Comparison of ENCODE assay signal across 13 cellular contexts in the genomic region with DNA sequence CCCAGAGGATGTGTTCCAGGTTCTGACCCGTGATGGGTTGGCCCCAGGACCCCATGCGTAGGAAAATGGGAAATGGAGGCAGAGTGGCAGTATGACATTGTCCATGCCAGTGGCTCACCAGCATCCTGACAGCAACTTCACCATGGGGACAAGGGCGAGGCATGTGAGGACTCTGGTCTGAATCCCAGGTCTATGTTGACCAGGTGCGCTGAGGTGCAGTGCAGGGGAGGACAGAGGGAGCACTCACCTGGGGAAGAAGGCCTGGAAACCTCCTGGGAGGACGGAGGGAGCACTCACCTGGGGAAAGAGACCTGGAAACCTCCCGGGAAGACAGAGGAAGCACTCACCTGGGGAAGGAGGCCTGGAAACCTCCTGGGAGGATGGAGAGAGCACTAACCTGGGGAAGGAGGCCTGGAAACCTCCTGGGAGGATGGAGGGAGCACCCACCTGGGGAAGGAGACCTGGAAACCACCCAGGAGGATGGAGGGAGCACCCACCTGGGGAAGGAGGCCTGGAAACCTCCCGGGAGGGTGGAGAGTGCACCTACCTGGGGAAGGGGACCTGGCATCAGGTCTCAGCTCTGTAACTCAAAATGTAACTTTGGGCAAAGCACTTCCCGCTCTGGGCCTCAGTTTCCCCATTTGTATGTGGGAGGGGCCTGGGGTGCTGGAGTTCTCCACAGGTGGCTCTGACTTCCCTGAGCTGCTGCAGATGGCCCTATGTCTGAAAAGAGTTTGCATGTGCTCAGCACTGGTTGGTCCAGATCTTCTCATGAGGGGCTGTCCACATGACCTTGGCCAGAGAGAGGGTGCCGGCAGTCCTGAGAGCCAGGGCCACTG. TPM values are rescaled to one million over a fixed set of nuclear protein-coding genes. Genes with fewer than 3 reads are reported as not detected.
DNase-seq lines count a peak whose midpoint lies in the region; ATAC-seq, FAIRE-seq and TF ChIP-seq lines count a peak whose summit lies in the region.
"Had no signal": no experiment of that assay in that cellular context is flagged by ENCODE, and none has a peak within 500 bp of the region (broad histone marks: within the 10 kb centered on the region; RNA-seq: fewer than 3 reads in every experiment).

No MANE protein-coding gene starts in this region.

- TF ChIP-seq CTCF in heart left ventricle (IDR thresholded peaks at IDR 0.05) (no peak), GM12878 (IDR thresholded peaks at IDR 0.05 in 2 of 3, conservative IDR thresholded peaks at IDR 0.05 in 1 of 3; ENCODE audit: control insufficient read depth in 2 of 3, extremely low read depth in 1 of 3, insufficient read depth in 1 of 3, low read depth in 3 of 3, low read length in 3 of 3) (no peak), uterus (IDR thresholded peaks at IDR 0.05) (no peak)

- H3K27ac ChIP-seq in heart left ventricle, result peak overlapping the region in 3 of 12 donors; percentile 9 to 76 (median 54)
- H3K27ac ChIP-seq in GM12878 (ENCODE audit: control insufficient read depth, insufficient read depth), result no peak overlapping the region
- peak overlapping the region; percentile 38 for H3K27ac ChIP-seq in muscle layer of colon (ENCODE audit: low read depth, low read length)
- H3K27ac ChIP-seq in uterus, result no peak overlapping the region
- H3K27ac ChIP-seq: ascending aorta had no signal

- H3K4me1 ChIP-seq in heart left ventricle (peaks cover 0 to 43% (median 20%) of the 10 kb centered on the region in 12 donors), GM12878 (ENCODE audit: control insufficient read depth, insufficient read depth, low read length) (peaks cover 8% of the 10 kb centered on the region; the same call in 1 of the 2 replicates), muscle layer of colon (ENCODE audit: insufficient read depth, low read length) (peaks cover 47% of the 10 kb centered on the region), uterus (peaks cover 0 to 11% of the 10 kb centered on the region in 2 donors)

- CTCF ChIA-PET in GM12878 (lab: Yijun Ruan, JAX), result interaction anchor here (2.0 to 4.6 kb wide), 2 partner anchors 8 to 14 kb away, joined by 5 to 43 read pairs; no protein-coding TSS in a partner anchor

- H3K9ac ChIP-seq in GM12878 (ENCODE audit: control insufficient read depth, insufficient read depth, low read length) (no peak overlapping the region), muscle layer of colon (ENCODE audit: low read length) (no peak overlapping the region)

- RAD21 ChIA-PET in GM12878 (lab: Charles Lee; ENCODE audit: unreplicated experiment), result interaction anchor here (0.6 to 3.0 kb wide), 5 partner anchors 8 to 596 kb away, joined by 3 to 20 read pairs (median 4); no protein-coding TSS in a partner anchor

- POLR2A ChIA-PET in GM12878 (lab: Charles Lee), result interaction anchor here (2.1 kb wide), 1 partner anchor 8 kb away, joined by 8 read pairs; no protein-coding TSS in a partner anchor

- DNase-seq in Right ventricle myocardium superior, result peak; percentile 19
- no peak for DNase-seq in heart left ventricle
- no peak for DNase-seq in GM12878 (ENCODE audit: low read depth, low spot score)
- DNase-seq in uterus, result peak; percentile 4 to 9
- no peak for DNase-seq in hypothalamus (lab: John Stamatoyannopoulos, UW)
- no peak for DNase-seq in NOMO-1 treated with DMSO at 0.1 percent for 48 hours (lab: John Stamatoyannopoulos, UW; ENCODE audit: unreplicated experiment)
- DNase-seq: left cardiac atrium, NCI-H226, T-helper 2 cell had no signal

- WGBS in heart left ventricle, 4 donors, result 73 to 75% (median 75%) methylated on average over 8 to 9 of the region's 9 CpGs
- WGBS in GM12878 (ENCODE audit: insufficient coverage, insufficient replicate concordance, low lambda C conversion rate, missing lambda C conversion rate), result 61% methylated on average over 9 of the region's 9 CpGs

- TF ChIP-seq RAD21 in GM12878 (IDR thresholded peaks at IDR 0.05; ENCODE audit: insufficient read depth, low read depth, low read length), result no peak

- SMC1A ChIA-PET in GM12878 (lab: Charles Lee; ENCODE audit: uncharacterized antibody, unreplicated experiment), result interaction anchor here (0.6 to 1.8 kb wide), 3 partner anchors 8 to 91 kb away, joined by 3 to 7 read pairs (median 3); no protein-coding TSS in a partner anchor

- H3K79me2 ChIP-seq in GM12878 (ENCODE audit: control insufficient read depth, insufficient read depth, low read length), result no peaks in the 10 kb centered on the region

- peak overlapping the region; percentile 55; the same call in 1 of the 2 replicates for H2AFZ ChIP-seq in GM12878 (ENCODE audit: control insufficient read depth, low read depth, low read length)

- H3K4me2 ChIP-seq in GM12878 (ENCODE audit: control insufficient read depth, insufficient read depth), result no peak overlapping the region; the same call in 1 of the 2 replicates

- no peak for TF ChIP-seq POLR2A in heart left ventricle (IDR thresholded peaks at IDR 0.05)
- TF ChIP-seq POLR2A in GM12878 (IDR thresholded peaks at IDR 0.05; ENCODE audit: low read depth, low read length), result no peak
- no peak for TF ChIP-seq POLR2A in uterus (IDR thresholded peaks at IDR 0.05)

- BruUV-seq in GM12878 (replicated peaks; lab: Mats Ljungman, UMichigan), result no TSS peak

- H3K36me3 ChIP-seq in heart left ventricle, result no peaks in the 10 kb centered on the region
- H3K36me3 ChIP-seq in GM12878 (ENCODE audit: control insufficient read depth in 2 of 2, insufficient read depth in 2 of 2, low read length in 1 of 2), result no peaks in the 10 kb centered on the region
- H3K36me3 ChIP-seq in muscle layer of colon (ENCODE audit: insufficient read depth, low read length), result no peaks in the 10 kb centered on the region
- no peaks in the 10 kb centered on the region for H3K36me3 ChIP-seq in uterus
- H3K36me3 ChIP-seq: ascending aorta had no signal

- H3K27me3 ChIP-seq in heart left ventricle, result peaks cover 0 to 19% (median 0%) of the 10 kb centered on the region in 9 donors
- no peaks in the 10 kb centered on the region for H3K27me3 ChIP-seq in GM12878 (replicated peaks in 1 of 2; ENCODE audit: control insufficient read depth in 2 of 2, insufficient read depth in 2 of 2, low read length in 1 of 2)
- H3K27me3 ChIP-seq in muscle layer of colon (ENCODE audit: control insufficient read depth in 1 of 2, insufficient read depth in 2 of 2, low read length in 2 of 2), result no peaks in the 10 kb centered on the region
- no peaks in the 10 kb centered on the region for H3K27me3 ChIP-seq in uterus
- H3K27me3 ChIP-seq: ascending aorta had no signal

- H4K20me1 ChIP-seq in GM12878 (ENCODE audit: control insufficient read depth, insufficient read depth), result no peaks in the 10 kb centered on the region

- ATAC-seq in Right ventricle myocardium superior (ENCODE audit: poor library complexity) (no peak), heart left ventricle (no peak), GM12878 (no peak), HG02938 (IDR thresholded peaks at IDR 0.05; ENCODE audit: unreplicated experiment) (no peak)
- ATAC-seq: Panc1 had no signal

- no peak for FAIRE-seq in GM12878 (lab: Jason Lieb, UNC)

- TF ChIP-seq EP300 in GM12878 (IDR thresholded peaks at IDR 0.05; ENCODE audit: borderline replicate concordance in 1 of 2, control insufficient read depth in 1 of 2, low read depth in 2 of 2, low read length in 2 of 2), result no peak

- H3K4me3 ChIP-seq in heart left ventricle (no peak overlapping the region), GM12878 (no peak overlapping the region), muscle layer of colon (ENCODE audit: low read depth in 1 of 2, low read length in 2 of 2) (no peak overlapping the region), uterus (no peak overlapping the region)
- H3K4me3 ChIP-seq: ascending aorta had no signal

- H3K9me3 ChIP-seq in heart left ventricle (no peaks in the 10 kb centered on the region), GM12878 (replicated peaks; ENCODE audit: control insufficient read depth, insufficient read depth, low read length) (no peaks in the 10 kb centered on the region; the same call in 2 of the 3 replicates), muscle layer of colon (ENCODE audit: low read length) (no peaks in the 10 kb centered on the region), uterus (no peaks in the 10 kb centered on the region)
- H3K9me3 ChIP-seq: ascending aorta had no signal

- intact Hi-C loops in Right ventricle myocardium superior (cut with DNase I), result no loop called here
- intact Hi-C loops in heart left ventricle (cut with DNase I), result loop anchor here in 1 of 10 donors (5.0 kb wide), 1 partner anchor 113 kb away; no protein-coding TSS in a partner anchor
- intact Hi-C loops in GM12878 (cut with micrococcal nuclease; ENCODE audit: unreplicated experiment), result no loop called here
- intact Hi-C loops in uterus (cut with DNase I; ENCODE audit: low total_unique reads), result no loop called here

- in situ Hi-C loops in GM12878 (cut with MboI), result no loop called here

TF ChIP-seq in GM12878, 131 proteins besides CTCF, POLR2A, EP300 and RAD21:
- no peak for TF ChIP-seq TBL1XR1 (IDR thresholded peaks at IDR 0.05; ENCODE audit: low read depth, low read length)
- peak; percentile 79; the same call in 1 of the 2 replicates for TF ChIP-seq NFXL1 (IDR thresholded peaks at IDR 0.05; ENCODE audit: borderline replicate concordance)

RNA-seq across cellular contexts. Expression of gene CACNA2D4, which starts 6.9 kb away (rescaled TPM):
- total RNA-seq in Right ventricle myocardium superior, result 1.0 TPM
- total RNA-seq in heart left ventricle, result 1 to 10 TPM in 5 of 9 donors, under 1 TPM in 4; 0.10 to 9.0 (median 1.2) TPM
- 1 to 10 TPM in 1 of 2 donors, under 1 TPM in 1; 0.69 to 1.8 TPM for polyA plus RNA-seq in heart left ventricle
- 1.5 and 2.8 TPM in 2 replicates for total RNA-seq in GM12878 (2013; cell fraction: nucleolus; rRNA removed)
- total RNA-seq in GM12878 (2014; rRNA removed), result 0.73 and 0.76 TPM in 2 replicates
- 0.49 and 0.51 TPM in 2 replicates for total RNA-seq in GM12878 (2014; rRNA removed; fragmentation: Illumina TruSeq; extraction: Trizol)
- total RNA-seq in GM12878 (2021), result 0.64 and 1.1 TPM in 2 replicates
- polyA plus RNA-seq in GM12878 (2011; ENCODE audit: low read depth), result 0.25 TPM
- polyA plus RNA-seq in GM12878 (2011; rRNA removed), result 0.94 and 1.0 TPM in 2 replicates
- polyA plus RNA-seq in GM12878 (2011; cell fraction: cytosol; rRNA removed), result 0.75 and 1.9 TPM in 2 replicates
- polyA plus RNA-seq in GM12878 (2011; cell fraction: nucleus; rRNA removed), result 3.9 and 5.4 TPM in 2 replicates
- 0.49 and 0.91 TPM in 2 replicates for polyA plus RNA-seq in GM12878 (2012)
- 0.44 and 0.50 TPM in 2 replicates for polyA plus RNA-seq in GM12878 (2014; fragmentation: Illumina TruSeq; extraction: Trizol)
- polyA plus RNA-seq in GM12878 (2014; fragmentation: Nextera tagmentation; extraction: Ambion mirVana), result under 1 TPM; 0.03 to 0.20 TPM
- polyA plus RNA-seq in GM12878 (2014; rRNA removed), result 0.86 and 1.2 TPM in 2 replicates
- polyA plus RNA-seq in GM12878 (2016; fragmentation: Nextera tagmentation; extraction: Ambion mirVana), result 1 to 10 TPM in 1 of 2 experiments, under 1 TPM in 1; 0.66 to 1.0 TPM
- polyA minus RNA-seq in GM12878 (2011; rRNA and poly(A)+ RNA removed), result 1.1 and 1.4 TPM in 2 replicates
- polyA minus RNA-seq in GM12878 (2011; cell fraction: cytosol; rRNA and poly(A)+ RNA removed), result not detected in 2 replicates
- 2.7 and 3.2 TPM in 2 replicates for polyA minus RNA-seq in GM12878 (2011; cell fraction: nucleus; rRNA and poly(A)+ RNA removed)
- total RNA-seq in uterus, result 1 to 10 TPM in 3 of 4 donors, not detected in 1; 2.6 to 4.1 (median 4.0) TPM
- total RNA-seq: ascending aorta had no signal

Comparison
In these comparisons a context has a peak if more than half of its experiments do, and no peak if none do; other contexts are left out.
1. DNase-seq: peak in Right ventricle myocardium superior (single experiment) and uterus (2 of 2); none in heart left ventricle (0 of 5), GM12878 (single experiment), hypothalamus (0 of 51) and NOMO-1 treated with DMSO at 0.1 percent for 48 hours (single experiment).